9 cellular contexts compared by ENCODE assay signal in genomic region chr3:149534671-149535394, GRCh38.
A peak's percentile ranks its signal among the peaks of the same experiment; 100 is the strongest.
DNase-seq lines count a peak whose midpoint lies in the region; ATAC-seq and TF ChIP-seq lines count a peak whose summit lies in the region.
"Had no signal": no experiment of that assay in that cellular context is flagged by ENCODE, and none has a peak within 500 bp of the region (broad histone marks: within the 10 kb centered on the region; RNA-seq: fewer than 3 reads in every experiment).

No MANE protein-coding gene starts in this region.

- H3K27me3 ChIP-seq in fibroblast of lung (ENCODE audit: control insufficient read depth, insufficient read depth, low read length), result no peaks in the 10 kb centered on the region
- H3K27me3 ChIP-seq in parathyroid adenoma (ENCODE audit: control insufficient read depth, insufficient read depth, low read length), result no peaks in the 10 kb centered on the region
- H3K27me3 ChIP-seq in aorta (ENCODE audit: control insufficient read depth in 1 of 2, insufficient read depth in 2 of 2, low read length in 1 of 2), result no peaks in the 10 kb centered on the region

- no peaks in the 10 kb centered on the region for H3K36me3 ChIP-seq in fibroblast of lung (ENCODE audit: control insufficient read depth, insufficient read depth, low read length)
- H3K36me3 ChIP-seq in parathyroid adenoma (ENCODE audit: control insufficient read depth, insufficient read depth, low read length), result no peaks in the 10 kb centered on the region
- H3K36me3 ChIP-seq in aorta (ENCODE audit: control insufficient read depth in 1 of 2, insufficient read depth in 2 of 2, low read length in 1 of 2), result no peaks in the 10 kb centered on the region
- H3K36me3 ChIP-seq: neutrophil had no signal

- H3K4me2 ChIP-seq in fibroblast of lung (ENCODE audit: extremely low read depth, insufficient read depth, low read length) (peak overlapping the region; percentile 75), parathyroid adenoma (ENCODE audit: low read length) (no peak overlapping the region)

- WGBS in aorta, 2 donors, result 20 to 21% methylated on average over 7 of the region's 7 CpGs

- H4K20me1 ChIP-seq in fibroblast of lung (ENCODE audit: control insufficient read depth, extremely low read depth, insufficient read depth, low read length), result no peaks in the 10 kb centered on the region

- TF ChIP-seq CTCF in fibroblast of lung (conservative IDR thresholded peaks at IDR 0.05 in 1 of 2, IDR thresholded peaks at IDR 0.05 in 1 of 2; ENCODE audit: low read depth in 1 of 2, low read length in 2 of 2) (no peak), parathyroid adenoma (IDR thresholded peaks at IDR 0.05) (no peak)

- H3K9ac ChIP-seq in fibroblast of lung (ENCODE audit: insufficient read depth, low read length) (no peak overlapping the region), parathyroid adenoma (no peak overlapping the region)

- H3K4me3 ChIP-seq in fibroblast of lung (replicated peaks in 1 of 4; ENCODE audit: control extremely low read depth in 1 of 4, insufficient read depth in 1 of 4, low read depth in 3 of 4, low read length in 4 of 4) (peak overlapping the region in 3 of 4 experiments; percentile 2 to 27 (median 3)), parathyroid adenoma (ENCODE audit: low read depth, low read length) (no peak overlapping the region), aorta (ENCODE audit: low read length in 2 of 2) (no peak overlapping the region)

- intact Hi-C loops in aorta (cut with DNase I), result loop anchor here (5.0 kb wide), 4 partner anchors 37 to 182 kb away; partner anchors contain the start of gene WWTR1 (in 1 of the 2)

- DNase-seq in DMS79 (lab: John Stamatoyannopoulos, UW) (peak; percentile 25), NCI-H510A treated with DMSO at 0.1 percent for 48 hours (lab: John Stamatoyannopoulos, UW) (peak; percentile 95), fibroblast of lung (ENCODE audit: low read depth in 2 of 2) (peak; percentile 55 to 92), aorta (no peak), T-helper 2 cell (no peak), activated gamma-delta T cell treated with Interleukin-2 at 50 U/mL for 16 hours (no peak)

- ATAC-seq in aorta (ENCODE audit: low FRiP score) (no peak), HG02610 (IDR thresholded peaks at IDR 0.05; ENCODE audit: unreplicated experiment) (no peak)

- H3K9me3 ChIP-seq in fibroblast of lung (ENCODE audit: control insufficient read depth, insufficient read depth, low read depth, low read length) (no peaks in the 10 kb centered on the region), parathyroid adenoma (ENCODE audit: control insufficient read depth, low read length) (no peaks in the 10 kb centered on the region), aorta (ENCODE audit: control insufficient read depth, low read length) (no peaks in the 10 kb centered on the region)
- H3K9me3 ChIP-seq: neutrophil had no signal

- H3K79me2 ChIP-seq in fibroblast of lung (ENCODE audit: control insufficient read depth, insufficient read depth, low read length) (peaks cover 36% of the 10 kb centered on the region), parathyroid adenoma (peaks cover 7% of the 10 kb centered on the region)

- H3K27ac ChIP-seq in fibroblast of lung (ENCODE audit: insufficient read depth, low read length), result peak overlapping the region; percentile 60
- peak overlapping the region; percentile 17 for H3K27ac ChIP-seq in parathyroid adenoma
- peak overlapping the region in 1 of 2 donors; percentile 32 for H3K27ac ChIP-seq in aorta (ENCODE audit: low read depth in 1 of 2, low read length in 2 of 2)
- H3K27ac ChIP-seq: neutrophil had no signal

- H3K4me1 ChIP-seq in fibroblast of lung (ENCODE audit: control insufficient read depth, extremely low read depth, insufficient read depth, low read length) (peaks cover 21% of the 10 kb centered on the region), parathyroid adenoma (peaks cover 24% of the 10 kb centered on the region), aorta (ENCODE audit: control insufficient read depth in 1 of 2, insufficient read depth in 2 of 2, low read length in 2 of 2) (peaks cover 12 to 23% of the 10 kb centered on the region in 2 donors)

- no peak overlapping the region for H2AFZ ChIP-seq in fibroblast of lung (ENCODE audit: low read length)
- H2AFZ ChIP-seq in parathyroid adenoma, result peak overlapping the region; percentile 8

Comparison
In these comparisons a context has a peak if more than half of its experiments do, and no peak if none do; other contexts are left out.
1. DNase-seq: peak in DMS79 (single experiment), NCI-H510A treated with DMSO at 0.1 percent for 48 hours (single experiment) and fibroblast of lung (2 of 2); none in aorta (0 of 2), T-helper 2 cell (0 of 5) and activated gamma-delta T cell treated with Interleukin-2 at 50 U/mL for 16 hours (single experiment).
2. H3K4me3 ChIP-seq: peak in fibroblast of lung (3 of 4); none in parathyroid adenoma (single experiment) and aorta (0 of 2).